In genomic region chr6:110488606-110489005, GRCh38 we compare ENCODE assay signal across 9 cellular contexts. TPM values are rescaled to one million over a fixed set of nuclear protein-coding genes. Genes with fewer than 3 reads are reported as not detected.
"Had no signal": no experiment of that assay in that cellular context is flagged by ENCODE, and none has a peak within 500 bp of the region (broad histone marks: within the 10 kb centered on the region; RNA-seq: fewer than 3 reads in every experiment).

No MANE protein-coding gene starts in this region.

- DNase-seq: GM23248, GOT3, H7, HFFc6, IMR-90 had no signal

- H3K36me3 ChIP-seq: HAP-1 had no signal

- H3K4me3 Mint-ChIP-seq: HFFc6 had no signal

- H3K9me3 Mint-ChIP-seq: HFFc6 had no signal

- H3K27ac ChIP-seq: GM23248 had no signal

- H3K9me3 ChIP-seq: HAP-1 had no signal

- ATAC-seq: HCT116 had no signal

- H3K27ac Mint-ChIP-seq: HFFc6 had no signal

- H3K9ac ChIP-seq: GM23248 had no signal

- H3K4me3 ChIP-seq: GM23248, HAP-1 had no signal

RNA-seq across cellular contexts. Expression of gene SLC22A16, which starts 12.2 kb away (rescaled TPM):
- total RNA-seq: GM23248, H4, H7, HFFc6, HT-29, IMR-90 had no signal
- polyA plus RNA-seq: GM23248, IMR-90 had no signal
